9 cellular contexts compared by ENCODE assay signal in genomic region chr7:100692578-100692961, GRCh38. TPM values are rescaled to one million over a fixed set of nuclear protein-coding genes. Genes with fewer than 3 reads are reported as not detected.
DNase-seq lines count a peak whose midpoint lies in the region; ATAC-seq, FAIRE-seq and TF ChIP-seq lines count a peak whose summit lies in the region.
"Had no signal": no experiment of that assay in that cellular context is flagged by ENCODE, and none has a peak within 500 bp of the region (broad histone marks: within the 10 kb centered on the region; RNA-seq: fewer than 3 reads in every experiment).

No MANE protein-coding gene starts in this region.

- no peaks in the 10 kb centered on the region for H3K9me3 ChIP-seq in astrocyte (ENCODE audit: insufficient read depth, low read depth, low read length)
- H3K9me3 ChIP-seq in lower lobe of right lung, result no peaks in the 10 kb centered on the region
- H3K9me3 ChIP-seq in upper lobe of right lung, result no peaks in the 10 kb centered on the region

- ATAC-seq in activated T-cell treated with anti-CD3 and anti-CD28 coated beads, Interleukin-2, amount 50 U/mL, for 4 hours, result no peak
- ATAC-seq in lower lobe of right lung (no peak), upper lobe of right lung (no peak)

- H3K9me3 Mint-ChIP-seq in activated T-cell treated with anti-CD3 and anti-CD28 coated beads, Interleukin-2, amount 50 U/mL, for 4 hours, result no peaks in the 10 kb centered on the region
- peaks cover 2% of the 10 kb centered on the region for H3K9me3 Mint-ChIP-seq in astrocyte (ENCODE audit: unreplicated experiment)

- H3K4me3 ChIP-seq in astrocyte (ENCODE audit: insufficient read depth, low read depth, low read length), result peak overlapping the region; percentile 78
- peak overlapping the region; percentile 80 for H3K4me3 ChIP-seq in lower lobe of right lung
- H3K4me3 ChIP-seq in upper lobe of right lung, result peak overlapping the region; percentile 76

- H3K4me2 ChIP-seq in astrocyte (ENCODE audit: low read length), result peak overlapping the region; percentile 98

- H3K4me1 Mint-ChIP-seq in activated T-cell treated with anti-CD3 and anti-CD28 coated beads, Interleukin-2, amount 50 U/mL, for 4 hours (ENCODE audit: low read depth), result peaks cover 40% of the 10 kb centered on the region
- H3K4me1 Mint-ChIP-seq in astrocyte (ENCODE audit: low read depth, unreplicated experiment), result peaks cover 12% of the 10 kb centered on the region

- TF ChIP-seq CTCF in astrocyte (IDR thresholded peaks at IDR 0.05; ENCODE audit: insufficient read depth, low read depth, low read length), result no peak
- TF ChIP-seq CTCF in lower lobe of right lung (IDR thresholded peaks at IDR 0.05), result no peak
- no peak for TF ChIP-seq CTCF in upper lobe of right lung (IDR thresholded peaks at IDR 0.05)

- H3K4me1 ChIP-seq in astrocyte (ENCODE audit: insufficient read depth, low read length), result peaks cover 28% of the 10 kb centered on the region
- H3K4me1 ChIP-seq in lower lobe of right lung, result peaks cover 36% of the 10 kb centered on the region
- H3K4me1 ChIP-seq in upper lobe of right lung, result peaks cover 21% of the 10 kb centered on the region

- no peak for FAIRE-seq in astrocyte (lab: Jason Lieb, UNC)
- FAIRE-seq: G401.6 had no signal

- H3K36me3 Mint-ChIP-seq in activated T-cell treated with anti-CD3 and anti-CD28 coated beads, Interleukin-2, amount 50 U/mL, for 4 hours (ENCODE audit: insufficient read depth), result peaks cover 2% of the 10 kb centered on the region
- H3K36me3 Mint-ChIP-seq in astrocyte (ENCODE audit: low read depth, unreplicated experiment), result peaks cover 5% of the 10 kb centered on the region

- H3K27me3 Mint-ChIP-seq in activated T-cell treated with anti-CD3 and anti-CD28 coated beads, Interleukin-2, amount 50 U/mL, for 4 hours (ENCODE audit: low read depth), result no peaks in the 10 kb centered on the region
- peaks cover 4% of the 10 kb centered on the region for H3K27me3 Mint-ChIP-seq in astrocyte (ENCODE audit: low read depth, unreplicated experiment)

- intact Hi-C loops in lower lobe of right lung (cut with DNase I) (loop anchor here (10.0 kb wide), 1 partner anchor 128 kb away; no protein-coding TSS in a partner anchor), upper lobe of right lung (cut with DNase I) (no loop called here)

- H3K36me3 ChIP-seq in astrocyte (ENCODE audit: insufficient read depth, low read length), result no peaks in the 10 kb centered on the region
- peaks cover 16% of the 10 kb centered on the region for H3K36me3 ChIP-seq in lower lobe of right lung
- H3K36me3 ChIP-seq in upper lobe of right lung, result peaks cover 9% of the 10 kb centered on the region

- H3K4me3 Mint-ChIP-seq in activated T-cell treated with anti-CD3 and anti-CD28 coated beads, Interleukin-2, amount 50 U/mL, for 4 hours, result peak overlapping the region; percentile 95
- H3K4me3 Mint-ChIP-seq in astrocyte (ENCODE audit: unreplicated experiment), result peak overlapping the region; percentile 97

- peaks cover 54% of the 10 kb centered on the region for H3K79me2 ChIP-seq in astrocyte (ENCODE audit: insufficient read depth, low read length)

- DNase-seq in activated T-cell treated with anti-CD3 and anti-CD28 coated beads, Interleukin-2, amount 50 U/mL, for 4 hours, result no peak
- DNase-seq in activated T-cell treated with anti-CD3 and anti-CD28 coated beads for 4 hours (no peak), astrocyte (ENCODE audit: low read depth) (no peak), lower lobe of right lung (no peak), upper lobe of right lung (no peak), amniotic stem cell (lab: John Stamatoyannopoulos, UW) (no peak), SK-N-DZ (ENCODE audit: low spot score) (no peak), GOT3 (lab: John Stamatoyannopoulos, UW) (no peak)

- H3K27ac ChIP-seq in astrocyte (ENCODE audit: low read depth, low read length), result no peak overlapping the region
- H3K27ac ChIP-seq in lower lobe of right lung, result no peak overlapping the region
- no peak overlapping the region for H3K27ac ChIP-seq in upper lobe of right lung

- H3K27ac Mint-ChIP-seq in astrocyte (ENCODE audit: unreplicated experiment), result peak overlapping the region; percentile 42

- H3K9ac ChIP-seq in astrocyte (ENCODE audit: low read length), result peak overlapping the region; percentile 87

- no peaks in the 10 kb centered on the region for H3K27me3 ChIP-seq in astrocyte (ENCODE audit: insufficient read depth, low read length)
- H3K27me3 ChIP-seq in lower lobe of right lung (ENCODE audit: low read depth), result no peaks in the 10 kb centered on the region
- H3K27me3 ChIP-seq in upper lobe of right lung, result no peaks in the 10 kb centered on the region

- H2AFZ ChIP-seq in astrocyte (ENCODE audit: low read depth, low read length), result no peak overlapping the region

- H4K20me1 ChIP-seq in astrocyte (ENCODE audit: insufficient read depth, low read length), result peaks cover 55% of the 10 kb centered on the region

RNA-seq across cellular contexts. Expression of gene GIGYF1, which starts 1.5 kb away (rescaled TPM):
- total RNA-seq in activated T-cell treated with anti-CD3 and anti-CD28 coated beads, Interleukin-2, amount 50 U/mL, for 4 hours, result 10 to 100 TPM; 56.2 to 88.3 (median 58.0) TPM
- total RNA-seq in astrocyte (21.3 and 23.2 TPM in 2 replicates), lower lobe of right lung (53.4 TPM), upper lobe of right lung (44.5 TPM)
- polyA plus RNA-seq in SK-N-DZ (2014; cell fraction: cytosol; rRNA removed), result 22.0 and 25.3 TPM in 2 replicates
- polyA plus RNA-seq in SK-N-DZ (2014; cell fraction: nucleus; rRNA removed), result 260 and 472 TPM in 2 replicates

RNA-seq across cellular contexts. Expression of gene POP7, which starts 13.4 kb away (rescaled TPM):
- total RNA-seq in activated T-cell treated with anti-CD3 and anti-CD28 coated beads, Interleukin-2, amount 50 U/mL, for 4 hours, result 100 to 1,000 TPM in 1 of 3 donors, 10 to 100 TPM in 2; 77.3 to 106 (median 85.9) TPM
- total RNA-seq in astrocyte, result 39.1 and 40.6 TPM in 2 replicates
- 21.5 TPM for total RNA-seq in lower lobe of right lung
- 20.2 TPM for total RNA-seq in upper lobe of right lung
- polyA plus RNA-seq in SK-N-DZ (2014; cell fraction: cytosol; rRNA removed), result 102 and 135 TPM in 2 replicates
- polyA plus RNA-seq in SK-N-DZ (2014; cell fraction: nucleus; rRNA removed), result 62.5 and 75.4 TPM in 2 replicates

RNA-seq across cellular contexts. Expression of gene GNB2, which starts 19.0 kb away (rescaled TPM):
- 100 to 1,000 TPM; 209 to 231 (median 215) TPM for total RNA-seq in activated T-cell treated with anti-CD3 and anti-CD28 coated beads, Interleukin-2, amount 50 U/mL, for 4 hours
- total RNA-seq in astrocyte, result 270 and 274 TPM in 2 replicates
- 247 TPM for total RNA-seq in lower lobe of right lung
- 208 TPM for total RNA-seq in upper lobe of right lung
- polyA plus RNA-seq in SK-N-DZ (2014; cell fraction: cytosol; rRNA removed), result 177 and 226 TPM in 2 replicates
- 143 and 155 TPM in 2 replicates for polyA plus RNA-seq in SK-N-DZ (2014; cell fraction: nucleus; rRNA removed)

RNA-seq across cellular contexts. Expression of gene EPO, which starts 27.7 kb away (rescaled TPM):
- not detected for total RNA-seq in activated T-cell treated with anti-CD3 and anti-CD28 coated beads, Interleukin-2, amount 50 U/mL, for 4 hours
- not detected in 2 replicates for total RNA-seq in astrocyte
- total RNA-seq in lower lobe of right lung, result not detected
- total RNA-seq in upper lobe of right lung, result not detected
- 0.84 TPM in 1 of 2 replicates, not detected in the other for polyA plus RNA-seq in SK-N-DZ (2014; cell fraction: cytosol; rRNA removed)
- 0.17 and 1.7 TPM in 2 replicates for polyA plus RNA-seq in SK-N-DZ (2014; cell fraction: nucleus; rRNA removed)

RNA-seq across cellular contexts. Expression of gene ACTL6B, which starts 36.3 kb away (rescaled TPM):
- total RNA-seq in activated T-cell treated with anti-CD3 and anti-CD28 coated beads, Interleukin-2, amount 50 U/mL, for 4 hours, result not detected
- total RNA-seq in astrocyte, result not detected in 2 replicates
- not detected for total RNA-seq in lower lobe of right lung
- total RNA-seq in upper lobe of right lung, result not detected
- 90.5 and 90.6 TPM in 2 replicates for polyA plus RNA-seq in SK-N-DZ (2014; cell fraction: cytosol; rRNA removed)
- 60.4 and 76.0 TPM in 2 replicates for polyA plus RNA-seq in SK-N-DZ (2014; cell fraction: nucleus; rRNA removed)
